Comparison of ENCODE assay signal across 8 cellular contexts in genomic region chr12:42144174-42144423, GRCh38. TPM values are rescaled to one million over a fixed set of nuclear protein-coding genes. Genes with fewer than 3 reads are reported as not detected.
DNase-seq lines count a peak whose midpoint lies in the region; ATAC-seq, FAIRE-seq and TF ChIP-seq lines count a peak whose summit lies in the region.

No MANE protein-coding gene starts in this region.

- POLR2A ChIA-PET in K562 (lab: Yijun Ruan, JAX), result interaction anchor here (1.3 kb wide), 1 partner anchor 11 kb away, joined by 9 read pairs; no protein-coding TSS in a partner anchor

- peak overlapping the region; percentile 91 for H3K4me3 Mint-ChIP-seq in mesothelial cell of epicardium

- ATAC-seq in GM18502 (IDR thresholded peaks at IDR 0.05; ENCODE audit: poor library complexity, unreplicated experiment) (peak; percentile 37), HG03139 (IDR thresholded peaks at IDR 0.05; ENCODE audit: unreplicated experiment) (peak; percentile 18), K562 (no peak; the same call in 2 of the 3 replicates)

- intact Hi-C loops in K562 (cut with micrococcal nuclease), result loop anchor here (2.0 to 5.0 kb wide), 3 partner anchors 47 to 183 kb away; partner anchors contain the start of genes PPHLN1, YAF2 and ZCRB1

- peak overlapping the region; percentile 60 to 94 for H3K9ac ChIP-seq in K562 (ENCODE audit: insufficient read depth in 1 of 2, low read depth in 2 of 2, low read length in 2 of 2)

- H3K36me3 Mint-ChIP-seq in mesothelial cell of epicardium, result no peaks in the 10 kb centered on the region

- no peak for TF ChIP-seq CTCF in K562 (IDR thresholded peaks at IDR 0.05 in 2 of 3, conservative IDR thresholded peaks at IDR 0.05 in 1 of 3; ENCODE audit: insufficient read depth in 2 of 3, low read depth in 1 of 3, low read length in 3 of 3)
- no peak for TF ChIP-seq CTCF in mesothelial cell of epicardium (IDR thresholded peaks at IDR 0.05; ENCODE audit: unreplicated experiment)

- peaks cover 31% of the 10 kb centered on the region for H3K4me1 Mint-ChIP-seq in mesothelial cell of epicardium

- H2AFZ ChIP-seq in K562 (ENCODE audit: low read depth, low read length), result peak overlapping the region; percentile 98

- CTCF ChIA-PET in K562 (lab: Yijun Ruan, JAX; ENCODE audit: low intra/inter-chr PET ratio), result no interaction called here

- peaks cover 13% of the 10 kb centered on the region for H4K20me1 ChIP-seq in K562 (replicated peaks; ENCODE audit: control insufficient read depth, insufficient read depth, low read length)

- peaks cover 13 to 23% of the 10 kb centered on the region in 2 experiments; a peak in 4 of 5 replicates for H3K4me1 ChIP-seq in K562 (replicated peaks in 1 of 2; ENCODE audit: control insufficient read depth in 2 of 2, insufficient read depth in 2 of 2, low read length in 2 of 2)

- H3K4me3 ChIP-seq in K562, result peak overlapping the region; percentile 67

- peak overlapping the region; percentile 84 for H3K4me2 ChIP-seq in K562 (ENCODE audit: insufficient read depth, low read length)

- no peak for TF ChIP-seq POLR2A in K562 (conservative IDR thresholded peaks at IDR 0.05)

- under 1% methylated on average over 20 of the region's 23 CpGs for WGBS in K562 (ENCODE audit: insufficient coverage, low coverage, missing lambda C conversion rate)

- H3K9me3 Mint-ChIP-seq in mesothelial cell of epicardium, result no peaks in the 10 kb centered on the region

- no peak for TF ChIP-seq RAD21 in K562 (CRISPR knock-in tag; conservative IDR thresholded peaks at IDR 0.05 in 1 of 2, IDR thresholded peaks at IDR 0.05 in 1 of 2)

- no TSS peak for BruUV-seq in K562 (replicated peaks; lab: Mats Ljungman, UMichigan)

- no peak for TF ChIP-seq EP300 in K562 (IDR thresholded peaks at IDR 0.05; ENCODE audit: low read length)

- in situ Hi-C loops in K562 (cut with MboI), result loop anchor here (25.0 kb wide), 1 partner anchor 418 kb away; no protein-coding TSS in a partner anchor

- H3K27ac Mint-ChIP-seq in mesothelial cell of epicardium, result peak overlapping the region; percentile 82

- FAIRE-seq in K562 (lab: Jason Lieb, UNC), result no peak

- H3K27ac ChIP-seq in K562 (ENCODE audit: extremely low read depth, low read depth, low read length), result peak overlapping the region; percentile 74; the same call in 2 of the 3 replicates

- H3K27me3 ChIP-seq in K562 (ENCODE audit: control insufficient read depth in 2 of 2, insufficient read depth in 2 of 2, low read length in 2 of 2), result no peaks in the 10 kb centered on the region

- no peaks in the 10 kb centered on the region for H3K9me1 ChIP-seq in K562 (ENCODE audit: control insufficient read depth, insufficient read depth, low read length)

- DNase-seq in K562 (ENCODE audit: extremely low read depth in 1 of 4, low spot score in 3 of 4) (peak; percentile 20 to 39 (median 28)), mesothelial cell of epicardium (ENCODE audit: low spot score in 2 of 2, unreplicated experiment in 2 of 2) (no peak), ecto neural progenitor cell (ENCODE audit: low spot score) (no peak), HCEC 1CT (no peak), T1000 (lab: John Stamatoyannopoulos, UW) (no peak), DMS53 (lab: John Stamatoyannopoulos, UW) (no peak)

- H3K27me3 Mint-ChIP-seq in mesothelial cell of epicardium (ENCODE audit: low read depth), result no peaks in the 10 kb centered on the region

- no peaks in the 10 kb centered on the region for H3K9me3 ChIP-seq in K562 (replicated peaks; ENCODE audit: control insufficient read depth, insufficient read depth, low read depth, low read length)

- H3K36me3 ChIP-seq in K562 (ENCODE audit: control insufficient read depth, insufficient read depth, low read length), result no peaks in the 10 kb centered on the region

- peaks cover 24% of the 10 kb centered on the region for H3K79me2 ChIP-seq in K562 (ENCODE audit: control insufficient read depth, insufficient read depth, low read length)

TF ChIP-seq in K562, 482 proteins besides CTCF, POLR2A, EP300 and RAD21 (continues in another document):
- TF ChIP-seq HMG20B (CRISPR knock-in tag; IDR thresholded peaks at IDR 0.05) (no peak), DLX4 (CRISPR knock-in tag; IDR thresholded peaks at IDR 0.05) (no peak), ARID4B (CRISPR knock-in tag; IDR thresholded peaks at IDR 0.05) (0 out of 2 replicates have a peak, but pooled peaks have one; percentile 3), ZNF384 (IDR thresholded peaks at IDR 0.05; ENCODE audit: low read depth, low read length) (no peak), EP400 (IDR thresholded peaks at IDR 0.05) (no peak), ZBTB7A (IDR thresholded peaks at IDR 0.05; ENCODE audit: borderline replicate concordance, control insufficient read depth, low read depth, low read length) (peak; percentile 29; the same call in 1 of the 2 replicates), EGR1 (conservative IDR thresholded peaks at IDR 0.05) (no peak), SAP30 (IDR thresholded peaks at IDR 0.05; ENCODE audit: borderline replicate concordance, insufficient read depth, low read depth, low read length, poor library complexity, severe bottlenecking) (peak; percentile 23), GMEB1 (CRISPR knock-in tag; IDR thresholded peaks at IDR 0.05) (no peak), TOE1 (IDR thresholded peaks at IDR 0.05; ENCODE audit: borderline replicate concordance) (no peak), TOE1 (CRISPR knock-in tag; IDR thresholded peaks at IDR 0.05; ENCODE audit: borderline replicate concordance, low read depth) (no peak), XRCC5 (IDR thresholded peaks at IDR 0.05; ENCODE audit: low read depth, low read length) (no peak)

RNA-seq across cellular contexts. Expression of gene GXYLT1, which starts 0.6 kb away (rescaled TPM):
- total RNA-seq in K562 (2011; cell fraction: chromatin; rRNA removed; ENCODE audit: low replicate concordance), result 6.4 and 19.2 TPM in 2 replicates
- 2.7 and 3.2 TPM in 2 replicates for total RNA-seq in K562 (2011; cell fraction: nucleolus; rRNA removed)
- total RNA-seq in K562 (2011; cell fraction: nucleoplasm; rRNA removed), result 8.8 and 15.0 TPM in 2 replicates
- total RNA-seq in K562 (2014; rRNA removed) (4.7 and 5.5 TPM in 2 replicates), K562 (2014; rRNA removed; fragmentation: Illumina TruSeq; extraction: Trizol) (4.8 and 5.4 TPM in 2 replicates), K562 (2015; rRNA removed; fragmentation: Illumina TruSeq; extraction: Trizol) (4.6 TPM in 2 replicates), K562 (2021) (4.7 and 6.8 TPM in 2 replicates), mesothelial cell of epicardium (36.3 to 39.8 TPM (median 38.1 TPM) in 3 replicates)
- polyA plus RNA-seq in K562 (2011; rRNA removed) (5.4 and 9.3 TPM in 2 replicates), K562 (2014; fragmentation: Illumina TruSeq; extraction: Trizol) (6.3 and 7.0 TPM in 2 replicates), K562 (2014; fragmentation: Nextera tagmentation; extraction: Ambion mirVana) (1 to 10 TPM; 1.4 to 1.7 TPM), K562 (2014; rRNA removed) (4.5 and 5.5 TPM in 2 replicates)
- 1.4 and 2.4 TPM in 2 replicates for polyA plus RNA-seq in K562 (2011; cell fraction: cytosol; rRNA removed)
- 2.1 and 2.3 TPM in 2 replicates for polyA plus RNA-seq in K562 (2011; cell fraction: nucleus; rRNA removed)
- 5.2 and 5.9 TPM in 2 replicates for polyA plus RNA-seq in K562 (2012)
- 10.5 and 14.0 TPM in 2 replicates for polyA minus RNA-seq in K562 (2011; rRNA and poly(A)+ RNA removed)
- 5.0 and 6.3 TPM in 2 replicates for polyA minus RNA-seq in K562 (2011; cell fraction: cytosol; rRNA and poly(A)+ RNA removed)
- polyA minus RNA-seq in K562 (2011; cell fraction: nucleus; rRNA and poly(A)+ RNA removed), result 3.2 and 4.4 TPM in 2 replicates

Comparison
In these comparisons a context has a peak if more than half of its experiments do, and no peak if none do; other contexts are left out.
1. DNase-seq: peak in K562 (4 of 4); none in mesothelial cell of epicardium (0 of 2), ecto neural progenitor cell (single experiment), HCEC 1CT (single experiment), T1000 (single experiment) and DMS53 (single experiment).